ENCODE assay signal across 19 cellular contexts in genomic region chr12:43221216-43221615, GRCh38.
"Had no signal": no experiment of that assay in that cellular context is flagged by ENCODE, and none has a peak within 500 bp of the region (broad histone marks: within the 10 kb centered on the region; RNA-seq: fewer than 3 reads in every experiment).

No MANE protein-coding gene starts in this region.

- H3K4me3 Mint-ChIP-seq: memory B cell; naive thymus-derived CD4-positive, alpha-beta T cell had no signal

- H3K27ac ChIP-seq: epithelial cell of prostate, esophagus muscularis mucosa, gastrocnemius medialis, heart right ventricle, left ventricle myocardium inferior, lower lobe of right lung, right atrium auricular region, sigmoid colon, stomach, thoracic aorta, transverse colon had no signal

- H3K4me3 ChIP-seq: esophagus muscularis mucosa, gastrocnemius medialis, heart right ventricle, left ventricle myocardium inferior, lower lobe of right lung, right atrium auricular region, sigmoid colon, stomach, thoracic aorta, transverse colon had no signal

- DNase-seq: effector memory CD4-positive, alpha-beta T cell; gastrocnemius medialis; heart right ventricle; hypothalamus; left ventricle myocardium inferior; lower lobe of right lung; naive thymus-derived CD4-positive, alpha-beta T cell; sigmoid colon; small intestine; stimulated activated CD4-positive, alpha-beta T cell treated with anti-CD3 and anti-CD28 coated beads, Interleukin-12 subunit alpha, Interleukin-12 subunit beta, amount 100 ng/mL, for 4 hours; stimulated activated naive CD4-positive, alpha-beta T cell; stomach; substantia nigra; transverse colon had no signal

- H3K27me3 Mint-ChIP-seq: naive thymus-derived CD4-positive, alpha-beta T cell had no signal

- H3K9me3 ChIP-seq: esophagus muscularis mucosa, gastrocnemius medialis, heart right ventricle, left ventricle myocardium inferior, lower lobe of right lung, right atrium auricular region, stomach, thoracic aorta, transverse colon had no signal

- H3K27ac Mint-ChIP-seq: memory B cell; naive thymus-derived CD4-positive, alpha-beta T cell had no signal

- H3K9me3 Mint-ChIP-seq: memory B cell had no signal

- H3K36me3 ChIP-seq: esophagus muscularis mucosa, gastrocnemius medialis, heart right ventricle, left ventricle myocardium inferior, lower lobe of right lung, right atrium auricular region, sigmoid colon, stomach, thoracic aorta, transverse colon had no signal

- H3K4me1 Mint-ChIP-seq: memory B cell had no signal

- H3K27me3 ChIP-seq: esophagus muscularis mucosa, gastrocnemius medialis, heart right ventricle, right atrium auricular region, sigmoid colon, stomach, transverse colon had no signal

- H3K36me3 Mint-ChIP-seq: memory B cell; naive thymus-derived CD4-positive, alpha-beta T cell had no signal

- ATAC-seq: gastrocnemius medialis; heart right ventricle; lower lobe of right lung; naive thymus-derived CD4-positive, alpha-beta T cell had no signal

- H3K4me1 ChIP-seq: esophagus muscularis mucosa, gastrocnemius medialis, heart right ventricle, left ventricle myocardium inferior, lower lobe of right lung, right atrium auricular region, sigmoid colon, stomach, transverse colon had no signal
